Comparison of ENCODE assay signal across 8 cellular contexts in genomic region chr3:179347108-179347382, GRCh38. TPM values are rescaled to one million over a fixed set of nuclear protein-coding genes. Genes with fewer than 3 reads are reported as not detected.
A peak's percentile ranks its signal among the peaks of the same experiment; 100 is the strongest.
DNase-seq lines count a peak whose midpoint lies in the region; TF ChIP-seq lines count a peak whose summit lies in the region.

No MANE protein-coding gene starts in this region.

- H3K27ac Mint-ChIP-seq in CD14-positive monocyte (peak overlapping the region in 4 of 7 donors; percentile 63 to 96 (median 94)), neural progenitor cell (no peak overlapping the region)

- H3K27me3 ChIP-seq in neural progenitor cell = no peaks in the 10 kb centered on the region

- peak overlapping the region; percentile 89; the same call in 1 of the 2 replicates for H3K4me2 ChIP-seq in OCI-LY7 (ENCODE audit: low read length)
- peak overlapping the region; percentile 88 for H3K4me2 ChIP-seq in neural progenitor cell

- H3K9me3 ChIP-seq in OCI-LY7 (ENCODE audit: low read length) (no peaks in the 10 kb centered on the region), neural progenitor cell (ENCODE audit: low read depth) (no peaks in the 10 kb centered on the region)

- H3K4me3 Mint-ChIP-seq in CD14-positive monocyte (peak overlapping the region; percentile 97 to 98), neural progenitor cell (peak overlapping the region; percentile 98)

- H3K27me3 Mint-ChIP-seq in CD14-positive monocyte (ENCODE audit: low read depth in 3 of 3) = peaks cover 2 to 4% (median 4%) of the 10 kb centered on the region in 3 donors
- no peaks in the 10 kb centered on the region for H3K27me3 Mint-ChIP-seq in neural progenitor cell (ENCODE audit: insufficient read depth, low read depth)

- H4K20me1 ChIP-seq in OCI-LY7 (ENCODE audit: insufficient read depth, low read length) = 0 out of 2 replicates have a peak, but pooled peaks cover 6% of the 10 kb centered on the region
- H4K20me1 ChIP-seq in neural progenitor cell (ENCODE audit: low read depth) = peaks cover 10% of the 10 kb centered on the region

- H3K36me3 Mint-ChIP-seq in CD14-positive monocyte (peaks cover 18 to 26% of the 10 kb centered on the region in 2 donors), neural progenitor cell (peaks cover 9% of the 10 kb centered on the region)

- peaks cover 3% of the 10 kb centered on the region for H3F3A ChIP-seq in neural progenitor cell (ENCODE audit: low read depth)

- H3K9me2 ChIP-seq in OCI-LY7 (ENCODE audit: insufficient read depth, low read length) = no peaks in the 10 kb centered on the region

- H3K27ac ChIP-seq in OCI-LY7 (ENCODE audit: low read depth, low read length, poor library complexity, severe bottlenecking) (peak overlapping the region; percentile 67), epithelial cell of prostate (peak overlapping the region; percentile 71), neural progenitor cell (no peak overlapping the region)

- POLR2A ChIA-PET in OCI-LY7 (lab: Charles Lee) = interaction anchor here (0.6 to 4.4 kb wide), 5 partner anchors 14 to 302 kb away, joined by 3 to 27 read pairs (median 4); partner anchors contain the start of gene ZNF639

- peaks cover 11% of the 10 kb centered on the region for H3K4me1 Mint-ChIP-seq in CD14-positive monocyte
- H3K4me1 Mint-ChIP-seq in neural progenitor cell = peaks cover 7% of the 10 kb centered on the region

- peaks cover 29% of the 10 kb centered on the region for H3K79me2 ChIP-seq in OCI-LY7 (ENCODE audit: insufficient read depth, low read depth, low read length)
- peaks cover 21% of the 10 kb centered on the region for H3K79me2 ChIP-seq in neural progenitor cell (ENCODE audit: low read depth)

- H3K4me3 ChIP-seq in OCI-LY7 (ENCODE audit: low read depth, low read length, poor library complexity, severe bottlenecking) (peak overlapping the region; percentile 76), neural progenitor cell (peak overlapping the region; percentile 59)

- peaks cover 26% of the 10 kb centered on the region for H3K4me1 ChIP-seq in OCI-LY7 (ENCODE audit: insufficient read depth, low read length, poor library complexity, severe bottlenecking)
- H3K4me1 ChIP-seq in neural progenitor cell = peaks cover 7% of the 10 kb centered on the region

- H3K9ac ChIP-seq in neural progenitor cell = no peak overlapping the region

- H3K9me3 Mint-ChIP-seq in CD14-positive monocyte = no peaks in the 10 kb centered on the region
- H3K9me3 Mint-ChIP-seq in neural progenitor cell = no peaks in the 10 kb centered on the region

- no peak for DNase-seq in CD14-positive monocyte (ENCODE audit: low spot score)
- DNase-seq in OCI-LY7 (ENCODE audit: low spot score) = no peak
- no peak for DNase-seq in epithelial cell of prostate (ENCODE audit: low read depth, low spot score)
- DNase-seq in neural progenitor cell (ENCODE audit: low spot score) = no peak
- DNase-seq in hepatic stellate cell (ENCODE audit: low spot score) = no peak
- DNase-seq in NOMO-1 (lab: John Stamatoyannopoulos, UW; ENCODE audit: unreplicated experiment in 2 of 2) = no peak
- no peak for DNase-seq in OCI-M1 (lab: John Stamatoyannopoulos, UW)
- DNase-seq in effector CD4-positive, alpha-beta T cell = no peak

- TF ChIP-seq CTCF in CD14-positive monocyte (IDR thresholded peaks at IDR 0.05) (no peak), OCI-LY7 (conservative IDR thresholded peaks at IDR 0.05; ENCODE audit: low read length) (no peak), neural progenitor cell (IDR thresholded peaks at IDR 0.05) (no peak)

- BruUV-seq in OCI-LY7 (replicated peaks; lab: Mats Ljungman, UMichigan) = no TSS peak

- H3K36me3 ChIP-seq in OCI-LY7 (ENCODE audit: insufficient read depth, low read length) = peaks cover 30% of the 10 kb centered on the region
- H3K36me3 ChIP-seq in neural progenitor cell = no peaks in the 10 kb centered on the region

- peak overlapping the region; percentile 32; the same call in 1 of the 2 replicates for H2AFZ ChIP-seq in OCI-LY7 (ENCODE audit: low read length)
- H2AFZ ChIP-seq in neural progenitor cell (replicated peaks) = peak overlapping the region; percentile 85

- intact Hi-C loops in CD14-positive monocyte (cut with micrococcal nuclease) (loop anchor here (5.0 to 10.0 kb wide), 6 partner anchors 98 to 260 kb away; partner anchors contain the start of genes PIK3CA (in 2 of the 2), ACTL6A (in 1 of the 2), MRPL47 (in 1 of the 2) and NDUFB5 (in 1 of the 2)), OCI-LY7 (cut with micrococcal nuclease; ENCODE audit: unreplicated experiment) (loop anchor here (1.0 to 5.0 kb wide), 4 partner anchors 23 to 305 kb away; partner anchors contain the start of genes MRPL47, NDUFB5 and USP13)

- CTCF ChIA-PET in OCI-LY7 (lab: Charles Lee; ENCODE audit: unreplicated experiment) = interaction anchor here (0.6 kb wide), 1 partner anchor 1936 kb away, joined by 3 read pairs; no protein-coding TSS in a partner anchor

RNA-seq across cellular contexts. Expression of gene MFN1, which starts 0.5 kb away (rescaled TPM):
- polyA plus RNA-seq in CD14-positive monocyte = 10 to 100 TPM in 1 of 2 donors, 1 to 10 TPM in 1; 5.6 to 12.2 TPM
- 23.0 and 31.7 TPM in 2 replicates for total RNA-seq in OCI-LY7 (2014; rRNA removed; shearing (Covaris generic))
- total RNA-seq in OCI-LY7 (2022) (41.8 and 45.1 TPM in 2 replicates), neural progenitor cell (ENCODE audit: low replicate concordance) (45.6 and 62.5 TPM in 2 replicates)

RNA-seq across cellular contexts. Expression of gene ZNF639, which starts 24.2 kb away (rescaled TPM):
- polyA plus RNA-seq in CD14-positive monocyte = 10 to 100 TPM; 17.7 to 17.9 TPM
- total RNA-seq in OCI-LY7 (2014; rRNA removed; shearing (Covaris generic)) = 44.3 and 61.3 TPM in 2 replicates
- total RNA-seq in OCI-LY7 (2022) (59.3 and 63.5 TPM in 2 replicates), neural progenitor cell (ENCODE audit: low replicate concordance) (55.0 and 107 TPM in 2 replicates)
